In genomic region chr6:147508073-147508870, GRCh38 we compare ENCODE assay signal across 8 cellular contexts. TPM values are rescaled to one million over a fixed set of nuclear protein-coding genes. Genes with fewer than 3 reads are reported as not detected.
DNase-seq lines count a peak whose midpoint lies in the region; ATAC-seq and TF ChIP-seq lines count a peak whose summit lies in the region.

Gene SAMD5, plus strand, starts transcription at chr6:147508690. Its CDS starts 239 bp downstream, at chr6:147508929.

- under 1% methylated on average over 73 of the region's 86 CpGs for WGBS in mesenchymal stem cell

- no peaks in the 10 kb centered on the region for H3K79me1 ChIP-seq in mesenchymal stem cell (replicated peaks; ENCODE audit: low read length, poor library complexity, severe bottlenecking)

- H3K4me2 ChIP-seq in mesenchymal stem cell (ENCODE audit: low read length, poor library complexity, severe bottlenecking) = peak within 1 kb of the TSS; percentile 76

- H3K27me3 Mint-ChIP-seq in endothelial cell (ENCODE audit: unreplicated experiment) = peaks cover 10% of the 10 kb centered on the region

- H3K4me1 Mint-ChIP-seq in endothelial cell (ENCODE audit: unreplicated experiment) = peaks cover 22% of the 10 kb centered on the region

- H3K27ac Mint-ChIP-seq in endothelial cell (ENCODE audit: unreplicated experiment) = no peak within 1 kb of the TSS

- H4K8ac ChIP-seq in mesenchymal stem cell (ENCODE audit: low read length) = peak within 1 kb of the TSS; percentile 80

- H2BK15ac ChIP-seq in mesenchymal stem cell (ENCODE audit: low read depth, poor library complexity, severe bottlenecking) = peak within 1 kb of the TSS; percentile 49

- no peak within 1 kb of the TSS for H2AK5ac ChIP-seq in mesenchymal stem cell (ENCODE audit: low read length, severe bottlenecking)

- peak within 1 kb of the TSS; percentile 58 to 77 for H3K4me3 ChIP-seq in mesenchymal stem cell (ENCODE audit: insufficient read depth in 1 of 2, low read depth in 1 of 2, low read length in 2 of 2)
- H3K4me3 ChIP-seq in thoracic aorta = peak within 1 kb of the TSS; percentile 78

- H3K4me1 ChIP-seq in mesenchymal stem cell (ENCODE audit: control insufficient read depth, insufficient read depth, low read depth, low read length) = peaks cover 17% of the 10 kb centered on the region
- peaks cover 15 to 20% of the 10 kb centered on the region in 2 donors for H3K4me1 ChIP-seq in thoracic aorta (ENCODE audit: control insufficient read depth in 1 of 2, low read depth in 2 of 2)

- H3K4me3 Mint-ChIP-seq in endothelial cell (ENCODE audit: unreplicated experiment) = peak within 1 kb of the TSS; percentile 91

- ATAC-seq in GM19455 (IDR thresholded peaks at IDR 0.05; ENCODE audit: unreplicated experiment) = peak; percentile 41
- no peak for ATAC-seq in thoracic aorta (ENCODE audit: insufficient number of reproducible peaks, low FRiP score, low read depth)

- peak within 1 kb of the TSS in 1 of 2 experiments; percentile 59 for H3K4ac ChIP-seq in mesenchymal stem cell (ENCODE audit: low read depth in 1 of 2, low read length in 2 of 2)

- peak within 1 kb of the TSS in 1 of 2 experiments; percentile 93 for H3K14ac ChIP-seq in mesenchymal stem cell (ENCODE audit: low read length in 2 of 2)

- TF ChIP-seq CTCF in endothelial cell (IDR thresholded peaks at IDR 0.05; ENCODE audit: unreplicated experiment) = no peak
- peak; percentile 8 for TF ChIP-seq CTCF in thoracic aorta (IDR thresholded peaks at IDR 0.05)

- H3K36me3 ChIP-seq in mesenchymal stem cell (ENCODE audit: control insufficient read depth in 1 of 2, insufficient read depth in 2 of 2, low read depth in 1 of 2, low read length in 2 of 2) (no peaks in the 10 kb centered on the region), thoracic aorta (no peaks in the 10 kb centered on the region)

- peak within 1 kb of the TSS; percentile 29 to 86 for H3K18ac ChIP-seq in mesenchymal stem cell (ENCODE audit: low read depth in 1 of 2, low read length in 2 of 2)

- H3K9ac ChIP-seq in mesenchymal stem cell (ENCODE audit: low read length) = peak within 1 kb of the TSS; percentile 49

- DNase-seq in DMS 273 treated with DMSO at 0.1 percent for 48 hours (lab: John Stamatoyannopoulos, UW) = peak; percentile 10
- peak; percentile 43 for DNase-seq in HT-29 (ENCODE audit: low spot score)
- DNase-seq in T1000 (lab: John Stamatoyannopoulos, UW) = peak; percentile 63
- peak; percentile 73 for DNase-seq in endothelial cell (ENCODE audit: low spot score)
- peak; percentile 72 for DNase-seq in mesenchymal stem cell
- no peak for DNase-seq in thoracic aorta (ENCODE audit: low spot score)
- DNase-seq in SKM-1 (lab: John Stamatoyannopoulos, UW; ENCODE audit: unreplicated experiment) = no peak

- H3K27ac ChIP-seq in mesenchymal stem cell (ENCODE audit: low read length, poor library complexity, severe bottlenecking) (no peak within 1 kb of the TSS), thoracic aorta (peak within 1 kb of the TSS in 1 of 2 donors; percentile 79)

- H3K9me3 ChIP-seq in mesenchymal stem cell (ENCODE audit: control insufficient read depth, low read length) (peaks cover 5% of the 10 kb centered on the region), thoracic aorta (no peaks in the 10 kb centered on the region)

- H3K36me3 Mint-ChIP-seq in endothelial cell (ENCODE audit: low read depth, unreplicated experiment) = peaks cover 8% of the 10 kb centered on the region

- H3K27me3 ChIP-seq in mesenchymal stem cell (ENCODE audit: control insufficient read depth in 1 of 2, insufficient read depth in 1 of 2, low read length in 2 of 2) (peaks cover 0 to 54% of the 10 kb centered on the region in 2 experiments), thoracic aorta (replicated peaks; ENCODE audit: insufficient read depth) (no peaks in the 10 kb centered on the region)

- no peak within 1 kb of the TSS for H2BK5ac ChIP-seq in mesenchymal stem cell (ENCODE audit: low read depth, low read length, poor library complexity, severe bottlenecking)

- no peak within 1 kb of the TSS for H4K91ac ChIP-seq in mesenchymal stem cell (ENCODE audit: low read length)

- peak within 1 kb of the TSS in 1 of 2 experiments; percentile 97 for H3K23ac ChIP-seq in mesenchymal stem cell (ENCODE audit: low read length in 2 of 2)

- peak within 1 kb of the TSS in 1 of 2 experiments; percentile 61 for H2BK12ac ChIP-seq in mesenchymal stem cell (ENCODE audit: low read length in 2 of 2)

- no peaks in the 10 kb centered on the region for H3K9me3 Mint-ChIP-seq in endothelial cell (ENCODE audit: unreplicated experiment)

- peak within 1 kb of the TSS; percentile 57 for H2AFZ ChIP-seq in mesenchymal stem cell (ENCODE audit: low read depth, low read length)

- H2BK120ac ChIP-seq in mesenchymal stem cell (ENCODE audit: low read depth, low read length) = peak within 1 kb of the TSS; percentile 44

RNA-seq across cellular contexts. Expression of gene SAMD5, which starts in this region (rescaled TPM):
- 0.97 and 1.1 TPM in 2 replicates for total RNA-seq in HT-29 (2014; rRNA removed; shearing (Covaris generic))
- total RNA-seq in endothelial cell (ENCODE audit: unreplicated experiment) (4.7 TPM), thoracic aorta (1 to 10 TPM; 1.6 to 4.7 TPM)
- 1.8 TPM for polyA plus RNA-seq in mesenchymal stem cell (2013, experiment 1 of 2)
- 1.9 TPM for polyA plus RNA-seq in mesenchymal stem cell (2013, experiment 2 of 2)

Comparison
In these comparisons a context has a peak if more than half of its experiments do, and no peak if none do; other contexts are left out.
1. DNase-seq: peak in DMS 273 treated with DMSO at 0.1 percent for 48 hours (single experiment), HT-29 (single experiment), T1000 (single experiment), endothelial cell (single experiment) and mesenchymal stem cell (single experiment); none in thoracic aorta (single experiment) and SKM-1 (single experiment).